ENCODE assay signal across 12 cellular contexts in the genomic region with DNA sequence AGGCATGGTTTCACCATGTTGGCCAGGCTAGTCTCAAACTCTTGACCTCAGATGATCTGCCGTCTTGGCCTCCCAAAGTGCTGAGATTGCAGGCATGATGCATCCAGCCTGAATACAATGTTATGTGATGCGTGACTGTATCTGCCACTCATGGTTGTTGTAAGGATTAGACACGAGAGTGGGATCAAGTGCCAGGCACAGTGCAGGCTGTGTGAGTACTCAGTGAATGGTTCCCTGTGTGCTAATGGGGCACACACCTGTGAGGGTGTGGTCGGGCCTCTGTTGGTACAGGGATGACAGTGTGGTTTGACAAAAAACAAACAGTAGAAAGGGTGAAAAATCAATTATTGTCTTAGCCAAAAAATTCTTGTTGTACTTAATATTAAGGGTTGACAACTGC.
DNase-seq lines count a peak whose midpoint lies in the region; ATAC-seq and TF ChIP-seq lines count a peak whose summit lies in the region.
"Had no signal": no experiment of that assay in that cellular context is flagged by ENCODE, and none has a peak within 500 bp of the region (broad histone marks: within the 10 kb centered on the region; RNA-seq: fewer than 3 reads in every experiment).

No MANE protein-coding gene starts in this region.

- TF ChIP-seq POLR2A in sigmoid colon (IDR thresholded peaks at IDR 0.05): no peak

- H3K9me3 ChIP-seq in sigmoid colon: no peaks in the 10 kb centered on the region
- H3K9me3 ChIP-seq: Caco-2, HAP-1 had no signal

- intact Hi-C loops in sigmoid colon (cut with DNase I): no loop called here

- DNase-seq in activated effector memory CD4-positive, alpha-beta T cell treated with anti-CD3 and anti-CD28 coated beads, Interleukin-2, amount 50 U/mL, for 16 hours: peak; percentile 4
- no peak for DNase-seq in activated effector memory CD4-positive, alpha-beta T cell treated with Interleukin-2 at 50 U/mL for 16 hours
- peak; percentile 8 for DNase-seq in sigmoid colon
- DNase-seq in DMS79 treated with DMSO at 0.1 percent for 48 hours (lab: John Stamatoyannopoulos, UW): no peak
- DNase-seq: Caco-2; CD4-positive, alpha-beta T cell; GDM1; GOT3 had no signal

- no peak for TF ChIP-seq EP300 in sigmoid colon (IDR thresholded peaks at IDR 0.05)

- H3K4me3 ChIP-seq in sigmoid colon: no peak overlapping the region
- H3K4me3 ChIP-seq: HAP-1 had no signal

- no peak for TF ChIP-seq CTCF in sigmoid colon (IDR thresholded peaks at IDR 0.05)

- H3K36me3 ChIP-seq in sigmoid colon: peaks cover 0 to 41% (median 2%) of the 10 kb centered on the region in 4 donors
- H3K36me3 ChIP-seq: HAP-1 had no signal

- no peaks in the 10 kb centered on the region for H3K27me3 ChIP-seq in sigmoid colon

- no peaks in the 10 kb centered on the region for H3K4me1 ChIP-seq in sigmoid colon
- H3K4me1 ChIP-seq: Caco-2, HAP-1 had no signal

- WGBS in sigmoid colon, 2 donors: 85 to 91% methylated on average over 4 of the region's 4 CpGs

- H3K27ac ChIP-seq in sigmoid colon: no peak overlapping the region
- H3K27ac ChIP-seq: C4-2B had no signal

- ATAC-seq in esophagus mucosa (peak; percentile 97), GM18498 (IDR thresholded peaks at IDR 0.05; ENCODE audit: unreplicated experiment) (no peak)

Comparison
In these comparisons a context has a peak if more than half of its experiments do, and no peak if none do; other contexts are left out.
1. DNase-seq: peak in activated effector memory CD4-positive, alpha-beta T cell treated with anti-CD3 and anti-CD28 coated beads, Interleukin-2, amount 50 U/mL, for 16 hours (single experiment) and sigmoid colon (single experiment); none in activated effector memory CD4-positive, alpha-beta T cell treated with Interleukin-2 at 50 U/mL for 16 hours (single experiment) and DMS79 treated with DMSO at 0.1 percent for 48 hours (single experiment).